Comparison of ENCODE assay signal across 18 cellular contexts in genomic region chr10:78327778-78328591, GRCh38.
"Had no signal": no experiment of that assay in that cellular context is flagged by ENCODE, and none has a peak within 500 bp of the region (broad histone marks: within the 10 kb centered on the region; RNA-seq: fewer than 3 reads in every experiment).

No MANE protein-coding gene starts in this region.

- H3K4me1 Mint-ChIP-seq: naive B cell had no signal

- H3K4me1 ChIP-seq: gastrocnemius medialis, parathyroid adenoma, upper lobe of left lung had no signal

- H3K27ac ChIP-seq: brain microvascular endothelial cell, epithelial cell of prostate, gastrocnemius medialis, heart right ventricle, parathyroid adenoma, SK-N-MC, upper lobe of left lung had no signal

- H3K27ac Mint-ChIP-seq: activated CD4-positive, alpha-beta T cell treated with anti-CD3 and anti-CD28 coated beads, Interleukin-2, amount 10 ng/mL, durations not matched to agents 7 days and 5 days; dendritic cell treated with granulocyte-macrophage colony-stimulating factor and Interleukin-4, amounts not matched to agents 40 ng/mL and 50 ng/mL, for 4 days; effector memory CD8-positive, alpha-beta T cell; stimulated activated naive B cell treated with anti-CD40 and anti-IgM and Interleukin-4, amounts not matched to agents 10 μg/mL and 1 μg/mL and 100 μg/mL, for 72 hours had no signal

- H3K4me3 Mint-ChIP-seq: activated CD4-positive, alpha-beta T cell treated with anti-CD3 and anti-CD28 coated beads, Interleukin-2, amount 10 ng/mL, durations not matched to agents 7 days and 5 days; dendritic cell treated with granulocyte-macrophage colony-stimulating factor and Interleukin-4, amounts not matched to agents 40 ng/mL and 50 ng/mL, for 4 days; effector memory CD8-positive, alpha-beta T cell; naive B cell; stimulated activated naive B cell treated with anti-CD40 and anti-IgM and Interleukin-4, amounts not matched to agents 10 μg/mL and 1 μg/mL and 100 μg/mL, for 72 hours had no signal

- H3K79me2 ChIP-seq: parathyroid adenoma had no signal

- ATAC-seq: effector memory CD8-positive, alpha-beta T cell; gastrocnemius medialis; heart right ventricle; left colon; stimulated activated naive B cell treated with anti-CD40 and anti-IgM and Interleukin-4, amounts not matched to agents 10 μg/mL and 1 μg/mL and 100 μg/mL, for 72 hours had no signal

- H3K27me3 ChIP-seq: brain microvascular endothelial cell, gastrocnemius medialis, heart right ventricle, upper lobe of left lung had no signal

- H3K9me3 ChIP-seq: gastrocnemius medialis had no signal

- H3K36me3 ChIP-seq: brain microvascular endothelial cell, gastrocnemius medialis, heart right ventricle, upper lobe of left lung had no signal

- H3K4me3 ChIP-seq: gastrocnemius medialis, heart right ventricle, SK-N-MC, upper lobe of left lung had no signal

- H2AFZ ChIP-seq: parathyroid adenoma had no signal

- DNase-seq: activated CD4-positive, alpha-beta T cell treated with anti-CD3 and anti-CD28 coated beads, Interleukin-2, amount 10 ng/mL, durations not matched to agents 7 days and 5 days; activated gamma-delta T cell; activated T-cell treated with anti-CD3 and anti-CD28 coated beads, Interleukin-2, amount 50 U/mL, for 48 hours; anterior cingulate cortex; brain microvascular endothelial cell; effector memory CD8-positive, alpha-beta T cell; gastrocnemius medialis; heart right ventricle; left colon; naive B cell; retina; stimulated activated CD4-positive, alpha-beta T cell treated with anti-CD3 and anti-CD28 coated beads, Interleukin-2, amount 100 ng/mL, for 48 hours; stimulated activated naive B cell treated with anti-CD40 and anti-IgM and Interleukin-4, amounts not matched to agents 10 μg/mL and 1 μg/mL and 100 μg/mL, for 72 hours; upper lobe of left lung had no signal

- H3K9ac ChIP-seq: parathyroid adenoma had no signal
